In the genomic region with DNA sequence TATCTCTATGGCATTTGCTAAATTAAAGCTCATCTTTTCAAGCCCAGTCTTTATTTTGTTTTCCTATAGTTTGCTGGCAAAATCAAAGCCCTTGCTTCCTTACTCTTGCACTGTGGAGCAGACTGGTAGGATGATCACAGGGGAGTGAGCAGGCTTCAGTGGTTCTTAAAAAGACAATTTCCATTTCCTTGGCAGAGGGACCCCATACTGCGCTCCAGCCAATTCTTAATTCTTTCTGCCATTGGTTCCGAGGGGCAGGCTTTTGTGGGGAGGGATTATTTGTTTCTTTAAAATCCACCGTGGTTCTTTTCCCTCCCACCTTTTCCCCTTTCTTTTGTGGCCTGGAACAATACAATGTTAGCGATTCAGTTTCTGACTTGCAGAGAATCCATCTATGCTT, we compare ENCODE assay signal across 26 cellular contexts.
DNase-seq lines count a peak whose midpoint lies in the region; ATAC-seq, FAIRE-seq and TF ChIP-seq lines count a peak whose summit lies in the region.
"Had no signal": no experiment of that assay in that cellular context is flagged by ENCODE, and none has a peak within 500 bp of the region (broad histone marks: within the 10 kb centered on the region; RNA-seq: fewer than 3 reads in every experiment).

No MANE protein-coding gene starts in this region.

- peak overlapping the region; percentile 63 for H4K5ac ChIP-seq in H1 (ENCODE audit: insufficient read length, low read depth, low read length)

- no peak for TF ChIP-seq RAD21 in H1 (IDR thresholded peaks at IDR 0.05 in 1 of 2, conservative IDR thresholded peaks at IDR 0.05 in 1 of 2; ENCODE audit: low read depth in 2 of 2, low read length in 2 of 2)

- no peak overlapping the region for H2BK120ac ChIP-seq in H1 (replicated peaks; ENCODE audit: low read depth, low read length)

- H3K4me1 ChIP-seq in HUES64 (ENCODE audit: insufficient read depth, low read length) (peaks cover 63% of the 10 kb centered on the region), H1 (replicated peaks in 1 of 4; ENCODE audit: control insufficient read depth in 3 of 4, insufficient read depth in 4 of 4, low read length in 3 of 4) (peaks cover 0 to 21% (median 13%) of the 10 kb centered on the region in 4 experiments; a peak in 4 of 7 replicates)
- no peaks in the 10 kb centered on the region for H3K4me1 ChIP-seq in naive thymus-derived CD4-positive, alpha-beta T cell (ENCODE audit: control insufficient read depth in 2 of 2, insufficient read depth in 2 of 2, low read length in 2 of 2)
- H3K4me1 ChIP-seq: heart left ventricle, left ventricle myocardium inferior, Peyer's patch had no signal

- H3K9me3 ChIP-seq in HUES64 (ENCODE audit: insufficient read depth, low read depth, low read length) (no peaks in the 10 kb centered on the region), H1 (ENCODE audit: insufficient read depth in 2 of 2, low read depth in 1 of 2, low read length in 1 of 2) (no peaks in the 10 kb centered on the region)
- no peaks in the 10 kb centered on the region for H3K9me3 ChIP-seq in naive thymus-derived CD4-positive, alpha-beta T cell (ENCODE audit: control insufficient read depth in 2 of 3, low read length in 3 of 3)
- H3K9me3 ChIP-seq: Caco-2, heart left ventricle, left ventricle myocardium inferior, Peyer's patch, right lobe of liver, upper lobe of right lung had no signal

- H4K20me1 ChIP-seq in H1 (replicated peaks in 1 of 2; ENCODE audit: control insufficient read depth in 1 of 2, insufficient read depth in 2 of 2, low read length in 2 of 2), result no peaks in the 10 kb centered on the region

- no peaks in the 10 kb centered on the region for H3K23me2 ChIP-seq in H1 (ENCODE audit: low read depth, low read length)

- H2AFZ ChIP-seq in H1 (ENCODE audit: low read length), result peak overlapping the region; percentile 61; the same call in 1 of the 2 replicates

- H3K4me1 Mint-ChIP-seq in naive thymus-derived CD4-positive, alpha-beta T cell, result no peaks in the 10 kb centered on the region
- H3K4me1 Mint-ChIP-seq: activated naive CD4-positive, alpha-beta T cell treated with anti-CD3 and anti-CD28 coated beads, Interleukin-2, amount 10 ng/mL, durations not matched to agents 7 days and 5 days; naive thymus-derived CD8-positive, alpha-beta T cell; stimulated activated memory B cell treated with anti-CD40 and anti-IgM and Interleukin-4, amounts not matched to agents 10 μg/mL and 1 μg/mL and 100 μg/mL, for 72 hours had no signal

- H3K27me3 ChIP-seq in HUES64 (ENCODE audit: insufficient read depth, low read length) (no peaks in the 10 kb centered on the region), H1 (replicated peaks in 1 of 4; ENCODE audit: control insufficient read depth in 3 of 4, extremely low read depth in 1 of 4, insufficient read depth in 3 of 4, low read length in 3 of 4) (no peaks in the 10 kb centered on the region)
- no peaks in the 10 kb centered on the region for H3K27me3 ChIP-seq in naive thymus-derived CD4-positive, alpha-beta T cell (ENCODE audit: control insufficient read depth in 2 of 2, insufficient read depth in 2 of 2, low read length in 2 of 2)
- H3K27me3 ChIP-seq: brain microvascular endothelial cell, heart left ventricle, Peyer's patch, right lobe of liver, upper lobe of right lung had no signal

- no peak overlapping the region for H2AK5ac ChIP-seq in H1 (ENCODE audit: low read depth, low read length)

- H2BK20ac ChIP-seq in H1 (ENCODE audit: low read length), result peak overlapping the region; percentile 98; the same call in 1 of the 2 replicates

- 0 out of 2 replicates have a peak overlapping the region, but pooled peaks have one; percentile 76 for H2BK12ac ChIP-seq in H1 (ENCODE audit: low read depth, low read length)

- CTCF ChIA-PET in H1 (lab: Charles Lee; ENCODE audit: partially characterized antibody), result no interaction called here
- CTCF ChIA-PET in naive thymus-derived CD4-positive, alpha-beta T cell (lab: Charles Lee), result no interaction called here

- no peaks in the 10 kb centered on the region for H3K36me3 ChIP-seq in HUES64 (ENCODE audit: insufficient read depth, low read length)
- no peaks in the 10 kb centered on the region for H3K36me3 ChIP-seq in H1 (ENCODE audit: control insufficient read depth in 2 of 4, insufficient read depth in 4 of 4, low read length in 3 of 4)
- H3K36me3 ChIP-seq in naive thymus-derived CD4-positive, alpha-beta T cell (ENCODE audit: control insufficient read depth in 2 of 3, insufficient read depth in 3 of 3, low read length in 3 of 3), result no peaks in the 10 kb centered on the region
- H3K36me3 ChIP-seq: brain microvascular endothelial cell, heart left ventricle, left ventricle myocardium inferior, Peyer's patch, right lobe of liver, upper lobe of right lung had no signal

- H3K27me3 Mint-ChIP-seq in naive thymus-derived CD4-positive, alpha-beta T cell, result no peaks in the 10 kb centered on the region
- H3K27me3 Mint-ChIP-seq: activated naive CD4-positive, alpha-beta T cell treated with anti-CD3 and anti-CD28 coated beads, Interleukin-2, amount 10 ng/mL, durations not matched to agents 7 days and 5 days; stimulated activated memory B cell treated with anti-CD40 and anti-IgM and Interleukin-4, amounts not matched to agents 10 μg/mL and 1 μg/mL and 100 μg/mL, for 72 hours had no signal

- H3K14ac ChIP-seq in H1 (ENCODE audit: insufficient read length), result no peak overlapping the region

- no peak overlapping the region for H3K4ac ChIP-seq in H1 (replicated peaks; ENCODE audit: insufficient read length, low read depth, low read length)

- H3K56ac ChIP-seq in H1 (replicated peaks; ENCODE audit: insufficient read length, low read depth, low read length), result no peak overlapping the region

- peak overlapping the region; percentile 60 to 67; a peak in 3 of 4 replicates for H3K4me2 ChIP-seq in H1 (ENCODE audit: insufficient read depth in 1 of 2, low read depth in 2 of 2, low read length in 2 of 2)

- intact Hi-C loops in naive thymus-derived CD4-positive, alpha-beta T cell (cut with micrococcal nuclease), result no loop called here

- H3K27ac Mint-ChIP-seq in naive thymus-derived CD4-positive, alpha-beta T cell, result no peak overlapping the region
- H3K27ac Mint-ChIP-seq: activated naive CD4-positive, alpha-beta T cell treated with anti-CD3 and anti-CD28 coated beads, Interleukin-2, amount 10 ng/mL, durations not matched to agents 7 days and 5 days; naive thymus-derived CD8-positive, alpha-beta T cell; stimulated activated memory B cell treated with anti-CD40 and anti-IgM and Interleukin-4, amounts not matched to agents 10 μg/mL and 1 μg/mL and 100 μg/mL, for 72 hours had no signal

- no peaks in the 10 kb centered on the region for H3K79me2 ChIP-seq in H1 (ENCODE audit: control insufficient read depth in 1 of 2, insufficient read depth in 2 of 2, low read length in 2 of 2)

- H2BK5ac ChIP-seq in H1 (ENCODE audit: low read depth, low read length), result peak overlapping the region; percentile 86; the same call in 1 of the 2 replicates

- peak; percentile 93 for FAIRE-seq in H1 (lab: Jason Lieb, UNC)
- FAIRE-seq: HepG2, islet of Langerhans had no signal

- peak overlapping the region; percentile 84; the same call in 1 of the 2 replicates for H3K18ac ChIP-seq in H1 (ENCODE audit: extremely low read depth, low read length)

- 2% methylated on average over 2 of the region's 4 CpGs for WGBS in HUES64
- 1% methylated on average over 4 of the region's 4 CpGs; no CpG with 5 or more reads in 1 of the 2 experiments for WGBS in H1 (ENCODE audit: extremely low coverage in 1 of 2, insufficient coverage in 1 of 2, insufficient read length in 1 of 2, insufficient replicate concordance in 2 of 2, low coverage in 1 of 2, low lambda C conversion rate in 2 of 2, missing lambda C conversion rate in 1 of 2), 2 experiments

- H3K4me3 Mint-ChIP-seq in naive thymus-derived CD4-positive, alpha-beta T cell, result no peak overlapping the region
- H3K4me3 Mint-ChIP-seq: activated naive CD4-positive, alpha-beta T cell treated with anti-CD3 and anti-CD28 coated beads, Interleukin-2, amount 10 ng/mL, durations not matched to agents 7 days and 5 days; naive thymus-derived CD8-positive, alpha-beta T cell; stimulated activated memory B cell treated with anti-CD40 and anti-IgM and Interleukin-4, amounts not matched to agents 10 μg/mL and 1 μg/mL and 100 μg/mL, for 72 hours had no signal

- no peak overlapping the region for H4K91ac ChIP-seq in H1 (replicated peaks; ENCODE audit: insufficient read length, low read length)

- no peak for TF ChIP-seq POLR2A in H1 (IDR thresholded peaks at IDR 0.05; ENCODE audit: control extremely low read depth in 1 of 2, low read depth in 2 of 2, low read length in 2 of 2)

- TF ChIP-seq CTCF in H1 (IDR thresholded peaks at IDR 0.05; ENCODE audit: control extremely low read depth in 1 of 3, insufficient read depth in 1 of 3, low read depth in 1 of 3, low read length in 3 of 3), result no peak

- ATAC-seq in HG02870 (IDR thresholded peaks at IDR 0.05; ENCODE audit: unreplicated experiment) (no peak), GM19035 (IDR thresholded peaks at IDR 0.05; ENCODE audit: unreplicated experiment) (no peak)
- ATAC-seq in naive thymus-derived CD4-positive, alpha-beta T cell, result no peak
- ATAC-seq: heart left ventricle; HepG2; naive thymus-derived CD8-positive, alpha-beta T cell; right lobe of liver; stimulated activated memory B cell treated with anti-CD40 and anti-IgM and Interleukin-4, amounts not matched to agents 10 μg/mL and 1 μg/mL and 100 μg/mL, for 72 hours; upper lobe of right lung had no signal

- no peak overlapping the region for H4K8ac ChIP-seq in H1 (ENCODE audit: extremely low read depth, insufficient read depth, low read length)

- no peak for TF ChIP-seq EP300 in H1 (IDR thresholded peaks at IDR 0.05; ENCODE audit: borderline replicate concordance in 1 of 2, low read depth in 2 of 2, low read length in 2 of 2)

- H3K4me3 ChIP-seq in HUES64 (ENCODE audit: low read length) (peak overlapping the region; percentile 34), H1 (ENCODE audit: extremely low read depth in 1 of 4, insufficient read depth in 2 of 4, low read depth in 3 of 4, low read length in 4 of 4) (peak overlapping the region in 1 of 4 experiments; percentile 45; a peak in 2 of 8 replicates)
- no peak overlapping the region for H3K4me3 ChIP-seq in naive thymus-derived CD4-positive, alpha-beta T cell (ENCODE audit: low read length)
- H3K4me3 ChIP-seq: heart left ventricle, left ventricle myocardium inferior, Peyer's patch, right lobe of liver, upper lobe of right lung had no signal

- H3K36me3 Mint-ChIP-seq in naive thymus-derived CD4-positive, alpha-beta T cell, result no peaks in the 10 kb centered on the region
- H3K36me3 Mint-ChIP-seq: activated naive CD4-positive, alpha-beta T cell treated with anti-CD3 and anti-CD28 coated beads, Interleukin-2, amount 10 ng/mL, durations not matched to agents 7 days and 5 days; naive thymus-derived CD8-positive, alpha-beta T cell; stimulated activated memory B cell treated with anti-CD40 and anti-IgM and Interleukin-4, amounts not matched to agents 10 μg/mL and 1 μg/mL and 100 μg/mL, for 72 hours had no signal

- H3K23ac ChIP-seq in H1 (ENCODE audit: insufficient read length), result no peak overlapping the region

- peak; percentile 47 to 54 for DNase-seq in H1 (ENCODE audit: low read depth in 1 of 2, low spot score in 2 of 2)
- DNase-seq in iPS-NIHi7 (ENCODE audit: extremely low spot score), result peak; percentile 48
- peak; percentile 47 for DNase-seq in retina
- no peak for DNase-seq in stimulated activated CD8-positive, alpha-beta memory T cell treated with anti-CD3 and anti-CD28 coated beads, Interleukin-4, amount 100 ng/mL, for 48 hours
- DNase-seq in naive thymus-derived CD4-positive, alpha-beta T cell, result no peak
- DNase-seq: activated naive CD4-positive, alpha-beta T cell treated with anti-CD3 and anti-CD28 coated beads, Interleukin-2, amount 10 ng/mL, durations not matched to agents 7 days and 5 days; brain microvascular endothelial cell; Caco-2; effector memory CD4-positive, alpha-beta T cell; foreskin fibroblast; heart left ventricle; left ventricle myocardium inferior; naive thymus-derived CD8-positive, alpha-beta T cell; NCI-H1694 treated with DMSO at 0.1 percent for 48 hours; Peyer's patch; right lobe of liver; SIG-M5; stimulated activated CD4-positive, alpha-beta T cell treated with anti-CD3 and anti-CD28 coated beads, Interleukin-4, amount 100 ng/mL, for 1 hour; T1000; upper lobe of right lung had no signal

- H3K9ac ChIP-seq in HUES64 (ENCODE audit: low read depth, low read length) (peak overlapping the region; percentile 17; the same call in 1 of the 2 replicates), H1 (replicated peaks in 1 of 4; ENCODE audit: extremely low read depth in 1 of 4, low read depth in 3 of 4, low read length in 3 of 4) (no peak overlapping the region)

- peaks cover 0 to 18% (median 6%) of the 10 kb centered on the region in 11 donors for H3K9me3 Mint-ChIP-seq in naive thymus-derived CD4-positive, alpha-beta T cell

- H3K27ac ChIP-seq in HUES64 (ENCODE audit: low read depth, low read length) (peak overlapping the region; percentile 85), H1 (ENCODE audit: low read depth, low read length) (no peak overlapping the region; the same call in 1 of the 2 replicates)
- H3K27ac ChIP-seq in naive thymus-derived CD4-positive, alpha-beta T cell (ENCODE audit: low read depth, low read length), result no peak overlapping the region
- H3K27ac ChIP-seq: brain microvascular endothelial cell, heart left ventricle, left ventricle myocardium inferior, Peyer's patch, upper lobe of right lung had no signal

- no peak overlapping the region for H2BK15ac ChIP-seq in H1 (ENCODE audit: low read length)

- H3K79me1 ChIP-seq in H1 (ENCODE audit: low read depth, low read length), result no peaks in the 10 kb centered on the region

- POLR2A ChIA-PET in H1 (lab: Charles Lee; ENCODE audit: partially characterized antibody), result no interaction called here
- POLR2A ChIA-PET in naive thymus-derived CD4-positive, alpha-beta T cell (lab: Charles Lee), result no interaction called here

Comparison
In these comparisons a context has a peak if more than half of its experiments do, and no peak if none do; other contexts are left out.
1. DNase-seq: peak in H1 (2 of 2), iPS-NIHi7 (single experiment) and retina (single experiment); none in stimulated activated CD8-positive, alpha-beta memory T cell treated with anti-CD3 and anti-CD28 coated beads, Interleukin-4, amount 100 ng/mL, for 48 hours (single experiment) and naive thymus-derived CD4-positive, alpha-beta T cell (0 of 9).